Comparison of ENCODE assay signal across 9 cellular contexts in genomic region chr6:152356659-152357058, GRCh38.
DNase-seq lines count a peak whose midpoint lies in the region; ATAC-seq, FAIRE-seq and TF ChIP-seq lines count a peak whose summit lies in the region.
"Had no signal": no experiment of that assay in that cellular context is flagged by ENCODE, and none has a peak within 500 bp of the region (broad histone marks: within the 10 kb centered on the region; RNA-seq: fewer than 3 reads in every experiment).

No MANE protein-coding gene starts in this region.

- DNase-seq in BE2C (no peak), GM18507 (ENCODE audit: extremely low spot score, insufficient read length, low read depth) (no peak), fibroblast of lung (ENCODE audit: low read depth in 2 of 2) (peak; percentile 8 to 56), NCI-H446 treated with DMSO at 0.1 percent for 48 hours (lab: John Stamatoyannopoulos, UW) (no peak)
- DNase-seq in stimulated activated naive B cell treated with anti-CD40 and anti-IgM and Interleukin-4, amounts not matched to agents 10 μg/mL and 1 μg/mL and 100 μg/mL, for 72 hours = no peak

- H3K27ac ChIP-seq in OCI-LY1 (ENCODE audit: low read depth, low read length, poor library complexity, severe bottlenecking) (no peak overlapping the region), fibroblast of lung (ENCODE audit: insufficient read depth, low read length) (no peak overlapping the region)
- H3K27ac ChIP-seq: thoracic aorta had no signal

- H3K4me2 ChIP-seq in OCI-LY1 (ENCODE audit: low read length) (no peak overlapping the region), fibroblast of lung (ENCODE audit: extremely low read depth, insufficient read depth, low read length) (no peak overlapping the region)

- peak; percentile 66 for FAIRE-seq in GM18507 (lab: Jason Lieb, UNC)

- H3K27me3 ChIP-seq in BE2C (no peaks in the 10 kb centered on the region; the same call in 1 of the 2 replicates), OCI-LY1 (ENCODE audit: insufficient read depth, low read length) (no peaks in the 10 kb centered on the region), fibroblast of lung (ENCODE audit: control insufficient read depth, insufficient read depth, low read length) (no peaks in the 10 kb centered on the region)

- no peaks in the 10 kb centered on the region for H3K36me3 ChIP-seq in BE2C
- H3K36me3 ChIP-seq in OCI-LY1 (ENCODE audit: insufficient read depth, low read length) = no peaks in the 10 kb centered on the region
- H3K36me3 ChIP-seq in fibroblast of lung (ENCODE audit: control insufficient read depth, insufficient read depth, low read length) = peaks cover 11% of the 10 kb centered on the region

- peak; percentile 62 for ATAC-seq in HG03175 (IDR thresholded peaks at IDR 0.05; ENCODE audit: unreplicated experiment)
- peak; percentile 47 to 65 for ATAC-seq in stimulated activated naive B cell treated with anti-CD40 and anti-IgM and Interleukin-4, amounts not matched to agents 10 μg/mL and 1 μg/mL and 100 μg/mL, for 72 hours (replicated peaks)
- ATAC-seq in activated CD4-positive, CD25-positive, alpha-beta regulatory T cell treated with anti-CD3 and anti-CD28 coated beads, Interleukin-2, amount 50 U/mL, for 24 hours = no peak

- H3K9ac ChIP-seq in OCI-LY1 (ENCODE audit: low read length) (no peak overlapping the region), fibroblast of lung (ENCODE audit: insufficient read depth, low read length) (no peak overlapping the region)

- H3K9me3 ChIP-seq in BE2C (no peaks in the 10 kb centered on the region), OCI-LY1 (ENCODE audit: low read length) (no peaks in the 10 kb centered on the region), fibroblast of lung (ENCODE audit: control insufficient read depth, insufficient read depth, low read depth, low read length) (no peaks in the 10 kb centered on the region)
- H3K9me3 ChIP-seq: thoracic aorta had no signal

- H3K36me3 Mint-ChIP-seq in stimulated activated naive B cell treated with anti-CD40 and anti-IgM and Interleukin-4, amounts not matched to agents 10 μg/mL and 1 μg/mL and 100 μg/mL, for 72 hours = no peaks in the 10 kb centered on the region

- H3F3A ChIP-seq in OCI-LY1 (ENCODE audit: insufficient read depth, low read length) = no peaks in the 10 kb centered on the region

- no peaks in the 10 kb centered on the region for H3K79me2 ChIP-seq in OCI-LY1 (ENCODE audit: insufficient read depth, low read length)
- H3K79me2 ChIP-seq in fibroblast of lung (ENCODE audit: control insufficient read depth, insufficient read depth, low read length) = no peaks in the 10 kb centered on the region

- no peaks in the 10 kb centered on the region for H3K4me1 ChIP-seq in BE2C
- H3K4me1 ChIP-seq in OCI-LY1 (ENCODE audit: insufficient read depth, low read length, severe bottlenecking) = no peaks in the 10 kb centered on the region
- no peaks in the 10 kb centered on the region for H3K4me1 ChIP-seq in fibroblast of lung (ENCODE audit: control insufficient read depth, extremely low read depth, insufficient read depth, low read length)

- H3K27ac Mint-ChIP-seq in stimulated activated naive B cell treated with anti-CD40 and anti-IgM and Interleukin-4, amounts not matched to agents 10 μg/mL and 1 μg/mL and 100 μg/mL, for 72 hours = no peak overlapping the region

- H3K4me3 ChIP-seq in BE2C (ENCODE audit: low read depth, low read length) (no peak overlapping the region), OCI-LY1 (ENCODE audit: low read depth, low read length, poor library complexity, severe bottlenecking) (no peak overlapping the region), fibroblast of lung (replicated peaks in 1 of 4; ENCODE audit: control extremely low read depth in 1 of 4, insufficient read depth in 1 of 4, low read depth in 3 of 4, low read length in 4 of 4) (no peak overlapping the region)
- H3K4me3 ChIP-seq: thoracic aorta had no signal

- H2AFZ ChIP-seq in OCI-LY1 (ENCODE audit: low read length) (no peak overlapping the region), fibroblast of lung (ENCODE audit: low read length) (no peak overlapping the region)

- no peaks in the 10 kb centered on the region for H3K9me2 ChIP-seq in OCI-LY1 (ENCODE audit: low read depth, low read length)

- H4K20me1 ChIP-seq in OCI-LY1 (ENCODE audit: insufficient read depth, low read length) = no peaks in the 10 kb centered on the region
- no peaks in the 10 kb centered on the region for H4K20me1 ChIP-seq in fibroblast of lung (ENCODE audit: control insufficient read depth, extremely low read depth, insufficient read depth, low read length)

- TF ChIP-seq CTCF in BE2C (IDR thresholded peaks at IDR 0.05; ENCODE audit: low read depth, low read length) = peak; percentile 48
- TF ChIP-seq CTCF in OCI-LY1 (IDR thresholded peaks at IDR 0.05; ENCODE audit: low read length) = peak; percentile 66
- peak; percentile 31 to 51 for TF ChIP-seq CTCF in fibroblast of lung (conservative IDR thresholded peaks at IDR 0.05 in 1 of 2, IDR thresholded peaks at IDR 0.05 in 1 of 2; ENCODE audit: low read depth in 1 of 2, low read length in 2 of 2)

- H3K27me3 Mint-ChIP-seq in stimulated activated naive B cell treated with anti-CD40 and anti-IgM and Interleukin-4, amounts not matched to agents 10 μg/mL and 1 μg/mL and 100 μg/mL, for 72 hours = no peaks in the 10 kb centered on the region

- H3K4me1 Mint-ChIP-seq in stimulated activated naive B cell treated with anti-CD40 and anti-IgM and Interleukin-4, amounts not matched to agents 10 μg/mL and 1 μg/mL and 100 μg/mL, for 72 hours = no peaks in the 10 kb centered on the region

- no peaks in the 10 kb centered on the region for H3K9me3 Mint-ChIP-seq in stimulated activated naive B cell treated with anti-CD40 and anti-IgM and Interleukin-4, amounts not matched to agents 10 μg/mL and 1 μg/mL and 100 μg/mL, for 72 hours

- H3K4me3 Mint-ChIP-seq in stimulated activated naive B cell treated with anti-CD40 and anti-IgM and Interleukin-4, amounts not matched to agents 10 μg/mL and 1 μg/mL and 100 μg/mL, for 72 hours = no peak overlapping the region

Comparison
In these comparisons a context has a peak if more than half of its experiments do, and no peak if none do; other contexts are left out.
1. DNase-seq: peak in fibroblast of lung (2 of 2); none in BE2C (single experiment), GM18507 (single experiment), stimulated activated naive B cell treated with anti-CD40 and anti-IgM and Interleukin-4, amounts not matched to agents 10 μg/mL and 1 μg/mL and 100 μg/mL, for 72 hours (single experiment) and NCI-H446 treated with DMSO at 0.1 percent for 48 hours (single experiment).
2. ATAC-seq: peak in HG03175 (single experiment) and stimulated activated naive B cell treated with anti-CD40 and anti-IgM and Interleukin-4, amounts not matched to agents 10 μg/mL and 1 μg/mL and 100 μg/mL, for 72 hours (2 of 2); none in activated CD4-positive, CD25-positive, alpha-beta regulatory T cell treated with anti-CD3 and anti-CD28 coated beads, Interleukin-2, amount 50 U/mL, for 24 hours (0 of 2).
3. Peak in every context shown above with its lines, with median percentiles within 50 percentile points of each other: CTCF ChIP-seq.